ENCODE assay signal across 14 cellular contexts in the genomic region with DNA sequence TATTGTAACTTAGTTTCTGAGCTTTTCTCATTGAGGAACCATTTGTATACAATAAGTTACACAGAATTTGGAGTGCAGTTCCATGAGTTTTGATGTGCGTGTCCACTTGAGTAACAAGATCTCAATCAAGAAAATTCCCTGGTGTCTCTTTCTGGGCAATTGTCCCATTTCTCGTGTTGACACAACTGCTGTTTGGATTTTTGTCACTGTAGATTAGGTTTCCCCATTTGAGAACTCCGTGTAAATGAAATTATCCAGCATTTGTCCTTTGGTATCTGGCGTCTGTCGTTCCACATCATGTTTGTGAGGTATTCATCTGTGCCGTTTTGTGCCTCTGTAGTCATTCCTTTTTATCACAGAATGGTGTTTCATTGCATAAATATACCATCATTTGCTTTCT.
DNase-seq lines count a peak whose midpoint lies in the region; ATAC-seq and TF ChIP-seq lines count a peak whose summit lies in the region.
"Had no signal": no experiment of that assay in that cellular context is flagged by ENCODE, and none has a peak within 500 bp of the region (broad histone marks: within the 10 kb centered on the region; RNA-seq: fewer than 3 reads in every experiment).

No MANE protein-coding gene starts in this region.

- peaks cover 2% of the 10 kb centered on the region for H3K27me3 Mint-ChIP-seq in activated CD8-positive, alpha-beta memory T cell treated with anti-CD3 and anti-CD28 coated beads, Interleukin-2, amount 10 ng/mL, durations not matched to agents 7 days and 5 days

- H3K9me3 ChIP-seq in OCI-LY7 (ENCODE audit: low read length): no peaks in the 10 kb centered on the region

- POLR2A ChIA-PET in OCI-LY7 (lab: Charles Lee): no interaction called here

- no peaks in the 10 kb centered on the region for H3K79me2 ChIP-seq in OCI-LY7 (ENCODE audit: insufficient read depth, low read depth, low read length)

- no peaks in the 10 kb centered on the region for H4K20me1 ChIP-seq in OCI-LY7 (ENCODE audit: insufficient read depth, low read length)

- H3K27ac ChIP-seq in OCI-LY7 (ENCODE audit: low read depth, low read length, poor library complexity, severe bottlenecking): no peak overlapping the region
- H3K27ac ChIP-seq: GM23248 had no signal

- H3K4me3 Mint-ChIP-seq in activated CD8-positive, alpha-beta memory T cell treated with anti-CD3 and anti-CD28 coated beads, Interleukin-2, amount 10 ng/mL, durations not matched to agents 7 days and 5 days: no peak overlapping the region
- H3K4me3 Mint-ChIP-seq: B cell; CD4-positive, alpha-beta T cell had no signal

- no peak overlapping the region for H3K27ac Mint-ChIP-seq in activated CD8-positive, alpha-beta memory T cell treated with anti-CD3 and anti-CD28 coated beads, Interleukin-2, amount 10 ng/mL, durations not matched to agents 7 days and 5 days
- H3K27ac Mint-ChIP-seq: B cell; CD4-positive, alpha-beta T cell had no signal

- CTCF ChIA-PET in activated CD8-positive, alpha-beta memory T cell treated with anti-CD3 and anti-CD28 coated beads, Interleukin-2, amount 10 ng/mL, durations not matched to agents 7 days and 5 days (lab: Charles Lee): no interaction called here
- CTCF ChIA-PET in OCI-LY7 (lab: Charles Lee; ENCODE audit: unreplicated experiment): no interaction called here

- H3K9me2 ChIP-seq in OCI-LY7 (ENCODE audit: insufficient read depth, low read length): no peaks in the 10 kb centered on the region

- H3K4me1 Mint-ChIP-seq in activated CD8-positive, alpha-beta memory T cell treated with anti-CD3 and anti-CD28 coated beads, Interleukin-2, amount 10 ng/mL, durations not matched to agents 7 days and 5 days: no peaks in the 10 kb centered on the region
- H3K4me1 Mint-ChIP-seq: B cell had no signal

- H3K4me3 ChIP-seq in OCI-LY7 (ENCODE audit: low read depth, low read length, poor library complexity, severe bottlenecking): no peak overlapping the region
- H3K4me3 ChIP-seq: GM12878, GM23248 had no signal

- BruUV-seq in OCI-LY7 (replicated peaks; lab: Mats Ljungman, UMichigan): no TSS peak

- peaks cover 2% of the 10 kb centered on the region for H3K9me3 Mint-ChIP-seq in activated CD8-positive, alpha-beta memory T cell treated with anti-CD3 and anti-CD28 coated beads, Interleukin-2, amount 10 ng/mL, durations not matched to agents 7 days and 5 days (ENCODE audit: low read depth)

- no peaks in the 10 kb centered on the region for H3K36me3 ChIP-seq in OCI-LY7 (ENCODE audit: insufficient read depth, low read length)

- no peak overlapping the region for H3K4me2 ChIP-seq in OCI-LY7 (ENCODE audit: low read length)

- H2AFZ ChIP-seq in OCI-LY7 (ENCODE audit: low read length): no peak overlapping the region
- H2AFZ ChIP-seq: GM23248 had no signal

- no peak for TF ChIP-seq CTCF in omental fat pad (IDR thresholded peaks at IDR 0.05)
- no peak for TF ChIP-seq CTCF in OCI-LY7 (conservative IDR thresholded peaks at IDR 0.05; ENCODE audit: low read length)

- no peaks in the 10 kb centered on the region for H3K36me3 Mint-ChIP-seq in activated CD8-positive, alpha-beta memory T cell treated with anti-CD3 and anti-CD28 coated beads, Interleukin-2, amount 10 ng/mL, durations not matched to agents 7 days and 5 days

- ATAC-seq in activated CD8-positive, alpha-beta memory T cell treated with anti-CD3 and anti-CD28 coated beads, Interleukin-2, amount 10 ng/mL, durations not matched to agents 7 days and 5 days: no peak
- no peak for ATAC-seq in omental fat pad (ENCODE audit: low FRiP score)
- ATAC-seq: GM12878, HCT116 had no signal

- DNase-seq in activated CD8-positive, alpha-beta memory T cell treated with anti-CD3 and anti-CD28 coated beads, Interleukin-2, amount 10 ng/mL, durations not matched to agents 7 days and 5 days: peak; percentile 11
- no peak for DNase-seq in activated CD8-positive, alpha-beta memory T cell treated with anti-CD3 and anti-CD28 coated beads for 24 hours
- peak; percentile 67 for DNase-seq in NCI-H2171 treated with DMSO at 0.1 percent for 48 hours (lab: John Stamatoyannopoulos, UW)
- DNase-seq in fibroblast of gingiva (ENCODE audit: low read depth): peak; percentile 60
- no peak for DNase-seq in SW480 (ENCODE audit: low spot score)
- DNase-seq in omental fat pad (ENCODE audit: low spot score): no peak
- no peak for DNase-seq in OCI-LY7 (ENCODE audit: low spot score)
- DNase-seq: C1 segment of cervical spinal cord; CD4-positive, alpha-beta T cell; DMS79; GM23248 had no signal

- no peaks in the 10 kb centered on the region for H3K4me1 ChIP-seq in OCI-LY7 (ENCODE audit: insufficient read depth, low read length, poor library complexity, severe bottlenecking)

- intact Hi-C loops in OCI-LY7 (cut with micrococcal nuclease; ENCODE audit: unreplicated experiment): no loop called here

Comparison
In these comparisons a context has a peak if more than half of its experiments do, and no peak if none do; other contexts are left out.
1. DNase-seq: peak in activated CD8-positive, alpha-beta memory T cell treated with anti-CD3 and anti-CD28 coated beads, Interleukin-2, amount 10 ng/mL, durations not matched to agents 7 days and 5 days (single experiment), NCI-H2171 treated with DMSO at 0.1 percent for 48 hours (single experiment) and fibroblast of gingiva (single experiment); none in activated CD8-positive, alpha-beta memory T cell treated with anti-CD3 and anti-CD28 coated beads for 24 hours (single experiment), SW480 (single experiment), omental fat pad (single experiment) and OCI-LY7 (single experiment).